Comparison of ENCODE assay signal across 8 cellular contexts in genomic region chr14:91416744-91417133, GRCh38. TPM values are rescaled to one million over a fixed set of nuclear protein-coding genes. Genes with fewer than 3 reads are reported as not detected.
DNase-seq lines count a peak whose midpoint lies in the region; ATAC-seq, FAIRE-seq and TF ChIP-seq lines count a peak whose summit lies in the region.

No MANE protein-coding gene starts in this region.

- peaks cover 0 to 8% (median 0%) of the 10 kb centered on the region in 45 donors for H3K27me3 ChIP-seq in dorsolateral prefrontal cortex
- H3K27me3 ChIP-seq in naive thymus-derived CD4-positive, alpha-beta T cell (ENCODE audit: control insufficient read depth in 2 of 2, insufficient read depth in 2 of 2, low read length in 2 of 2), result no peaks in the 10 kb centered on the region

- H3K9me3 ChIP-seq in naive thymus-derived CD4-positive, alpha-beta T cell (ENCODE audit: control insufficient read depth in 2 of 3, low read length in 3 of 3), result no peaks in the 10 kb centered on the region

- peak overlapping the region; percentile 84 for H3K4me3 ChIP-seq in LNCaP clone FGC (ENCODE audit: low read depth, low read length)
- H3K4me3 ChIP-seq in dorsolateral prefrontal cortex, result peak overlapping the region; percentile 40 to 74 (median 61)
- peak overlapping the region; percentile 75 for H3K4me3 ChIP-seq in naive thymus-derived CD4-positive, alpha-beta T cell (ENCODE audit: low read length)

- peak overlapping the region; percentile 93 to 100 (median 99) for H3K27ac Mint-ChIP-seq in naive thymus-derived CD4-positive, alpha-beta T cell

- TF ChIP-seq CTCF in LNCaP clone FGC (IDR thresholded peaks at IDR 0.05; ENCODE audit: control insufficient read depth, extremely low read depth, insufficient read depth) (no peak), dorsolateral prefrontal cortex (IDR thresholded peaks at IDR 0.05 in 54 of 56, conservative IDR thresholded peaks at IDR 0.05 in 2 of 56; ENCODE audit: low read depth in 1 of 56, partially characterized antibody in 56 of 56) (no peak)

- no peak for FAIRE-seq in HTR-8/SVneo (lab: Jason Lieb, UNC)

- peaks cover 0 to 7% (median 0%) of the 10 kb centered on the region in 5 donors for H3K27me3 Mint-ChIP-seq in naive thymus-derived CD4-positive, alpha-beta T cell

- DNase-seq in COLO668 (lab: John Stamatoyannopoulos, UW; ENCODE audit: unreplicated experiment), result peak; percentile 43
- no peak for DNase-seq in LNCaP clone FGC (ENCODE audit: low read depth)
- DNase-seq in dorsolateral prefrontal cortex, result peak in 1 of 10 donors; percentile 37
- peak in 1 of 9 donors; percentile 43 for DNase-seq in naive thymus-derived CD4-positive, alpha-beta T cell
- no peak for DNase-seq in HuH-7 (ENCODE audit: low spot score)
- DNase-seq in hepatic stellate cell (ENCODE audit: low spot score), result no peak
- DNase-seq in HTR-8/SVneo (ENCODE audit: insufficient read length, low spot score), result no peak
- no peak for DNase-seq in A172 (ENCODE audit: low spot score)

- H3K4me1 Mint-ChIP-seq in naive thymus-derived CD4-positive, alpha-beta T cell, result peaks cover 34 to 58% (median 49%) of the 10 kb centered on the region in 7 donors

- POLR2A ChIA-PET in naive thymus-derived CD4-positive, alpha-beta T cell (lab: Charles Lee), result interaction anchor here (1.2 to 12.4 kb wide), 9 partner anchors 20 to 107 kb away, joined by 4 to 328 read pairs (median 26); no protein-coding TSS in a partner anchor

- peaks cover 36 to 39% of the 10 kb centered on the region in 2 donors for H3K4me1 ChIP-seq in naive thymus-derived CD4-positive, alpha-beta T cell (ENCODE audit: control insufficient read depth in 2 of 2, insufficient read depth in 2 of 2, low read length in 2 of 2)

- peaks cover 0 to 9% (median 0%) of the 10 kb centered on the region in 3 experiments for H3K36me3 ChIP-seq in naive thymus-derived CD4-positive, alpha-beta T cell (ENCODE audit: control insufficient read depth in 2 of 3, insufficient read depth in 3 of 3, low read length in 3 of 3)

- CTCF ChIA-PET in naive thymus-derived CD4-positive, alpha-beta T cell (lab: Charles Lee), result interaction anchor here (1.2 to 10.7 kb wide), 6 partner anchors 12 to 101 kb away, joined by 6 to 101 read pairs (median 16); no protein-coding TSS in a partner anchor

- H3K4me3 Mint-ChIP-seq in naive thymus-derived CD4-positive, alpha-beta T cell, result peak overlapping the region; percentile 85 to 100 (median 100)

- ATAC-seq in naive thymus-derived CD4-positive, alpha-beta T cell, result no peak

- H3K36me3 Mint-ChIP-seq in naive thymus-derived CD4-positive, alpha-beta T cell, result peaks cover 9 to 40% (median 23%) of the 10 kb centered on the region in 5 donors

- intact Hi-C loops in dorsolateral prefrontal cortex (cut with DNase I), result no loop called here
- intact Hi-C loops in naive thymus-derived CD4-positive, alpha-beta T cell (cut with micrococcal nuclease), result loop anchor here (1.0 to 10.0 kb wide), 18 partner anchors 11 to 1238 kb away; partner anchors contain the start of genes PPP4R3A (in 2 of the 2), RPS6KA5 (in 2 of the 2), CALM1 (in 1 of the 2) and DGLUCY (in 1 of the 2)

- peak overlapping the region in 4 of 59 donors; percentile 7 to 35 (median 34) for H3K27ac ChIP-seq in dorsolateral prefrontal cortex
- peak overlapping the region; percentile 97 for H3K27ac ChIP-seq in naive thymus-derived CD4-positive, alpha-beta T cell (ENCODE audit: low read depth, low read length)

- H3K9me3 Mint-ChIP-seq in naive thymus-derived CD4-positive, alpha-beta T cell, result peaks cover 0 to 3% (median 0%) of the 10 kb centered on the region in 11 donors

RNA-seq across cellular contexts. Expression of gene CCDC88C, which starts 0.9 kb away (rescaled TPM):
- 10 to 100 TPM in 48 of 120 experiments, 1 to 10 TPM in 72; 2.3 to 20.5 (median 9.2) TPM for total RNA-seq in dorsolateral prefrontal cortex
- total RNA-seq in naive thymus-derived CD4-positive, alpha-beta T cell, result 100 to 1,000 TPM; 189 to 324 (median 277) TPM
- polyA plus RNA-seq in naive thymus-derived CD4-positive, alpha-beta T cell, result 10 to 100 TPM; 23.6 to 44.9 TPM
- 2.5 and 4.7 TPM in 2 replicates for total RNA-seq in A172 (2014; rRNA removed; shearing (Covaris generic))

Comparison
In these comparisons a context has a peak if more than half of its experiments do, and no peak if none do; other contexts are left out.
1. RNA of gene CCDC88C, which starts 0.9 kb away (total RNA-seq): 189 to 324 TPM in naive thymus-derived CD4-positive, alpha-beta T cell; 2.3 to 20.5 TPM in dorsolateral prefrontal cortex and 2.5 to 4.7 TPM in A172; every median in the first group is over 4 times any median in the second.
2. intact Hi-C loops: an anchor here in naive thymus-derived CD4-positive, alpha-beta T cell (1.0 to 10.0 kb wide); none called in dorsolateral prefrontal cortex.
3. Peak in every context shown above with its lines, with median percentiles within 50 percentile points of each other: H3K4me3 ChIP-seq.